Comparison of ENCODE assay signal across 8 cellular contexts in genomic region chr17:75260679-75261335, GRCh38. TPM values are rescaled to one million over a fixed set of nuclear protein-coding genes. Genes with fewer than 3 reads are reported as not detected.
A peak's percentile ranks its signal among the peaks of the same experiment; 100 is the strongest.
DNase-seq lines count a peak whose midpoint lies in the region; ATAC-seq and TF ChIP-seq lines count a peak whose summit lies in the region.

No MANE protein-coding gene starts in this region.

- intact Hi-C loops in uterus (cut with DNase I; ENCODE audit: low total_unique reads), result no loop called here

- H3K4me3 ChIP-seq in GM12864 (ENCODE audit: low read depth, low read length) (peak overlapping the region; percentile 68), RWPE2 (ENCODE audit: severe bottlenecking) (peak overlapping the region; percentile 71), muscle layer of duodenum (ENCODE audit: low read depth in 1 of 2, low read length in 2 of 2) (peak overlapping the region; percentile 95 to 97), uterus (peak overlapping the region; percentile 66 to 86)

- H3K27me3 ChIP-seq in RWPE2 (ENCODE audit: insufficient read depth, poor library complexity, severe bottlenecking), result no peaks in the 10 kb centered on the region
- no peaks in the 10 kb centered on the region for H3K27me3 ChIP-seq in muscle layer of duodenum (ENCODE audit: low read depth, low read length)
- no peaks in the 10 kb centered on the region for H3K27me3 ChIP-seq in uterus

- ATAC-seq in HG02642 (IDR thresholded peaks at IDR 0.05; ENCODE audit: poor library complexity, unreplicated experiment) (peak; percentile 24), RWPE2 (ENCODE audit: low read depth) (peak; percentile 8; the same call in 1 of the 3 replicates)

- peak overlapping the region; percentile 74 for H3K27ac ChIP-seq in RWPE2 (ENCODE audit: poor library complexity, severe bottlenecking)
- H3K27ac ChIP-seq in cingulate gyrus (ENCODE audit: low read depth, low read length), result peak overlapping the region; percentile 100
- H3K27ac ChIP-seq in muscle layer of duodenum (ENCODE audit: low read length), result peak overlapping the region; percentile 90
- peak overlapping the region; percentile 91 to 93 for H3K27ac ChIP-seq in uterus

- H3K9me3 ChIP-seq in RWPE2 (ENCODE audit: severe bottlenecking) (no peaks in the 10 kb centered on the region), muscle layer of duodenum (ENCODE audit: control insufficient read depth in 1 of 2, low read length in 2 of 2) (no peaks in the 10 kb centered on the region), uterus (no peaks in the 10 kb centered on the region)

- H3K4me1 ChIP-seq in RWPE2 (ENCODE audit: insufficient read depth, poor library complexity, severe bottlenecking) (peaks cover 11% of the 10 kb centered on the region), muscle layer of duodenum (ENCODE audit: control insufficient read depth in 1 of 2, insufficient read depth in 2 of 2, low read length in 2 of 2) (peaks cover 18 to 33% of the 10 kb centered on the region in 2 donors), uterus (peaks cover 6 to 14% of the 10 kb centered on the region in 2 donors)

- no peak for TF ChIP-seq POLR2A in uterus (IDR thresholded peaks at IDR 0.05)

- TF ChIP-seq CTCF in GM12864 (IDR thresholded peaks at IDR 0.05; ENCODE audit: low read depth, low read length, missing control alignments) (peak; percentile 21), RWPE2 (IDR thresholded peaks at IDR 0.05; ENCODE audit: poor library complexity, severe bottlenecking) (no peak), uterus (IDR thresholded peaks at IDR 0.05) (peak in 1 of 4 experiments; percentile 9)

- DNase-seq in GM12864 (ENCODE audit: low read depth), result no peak
- DNase-seq in RWPE2 (ENCODE audit: low spot score), result no peak
- DNase-seq in uterus, result no peak
- DNase-seq in putamen (ENCODE audit: low spot score), result no peak
- DNase-seq in NCI-H510A treated with DMSO at 0.1 percent for 48 hours (lab: John Stamatoyannopoulos, UW), result no peak

- H3K36me3 ChIP-seq in RWPE2 (ENCODE audit: low read depth), result peaks cover 36% of the 10 kb centered on the region
- H3K36me3 ChIP-seq in muscle layer of duodenum (ENCODE audit: control insufficient read depth in 1 of 2, insufficient read depth in 2 of 2, low read length in 2 of 2), result peaks cover 10 to 18% of the 10 kb centered on the region in 2 donors
- H3K36me3 ChIP-seq in uterus, result no peaks in the 10 kb centered on the region

RNA-seq across cellular contexts. Expression of gene GGA3, which starts 0.6 kb away (rescaled TPM):
- 100 to 1,000 TPM in 1 of 4 donors, 10 to 100 TPM in 2, 1 to 10 TPM in 1; 9.4 to 104 (median 40.1) TPM for total RNA-seq in uterus

RNA-seq across cellular contexts. Expression of gene MRPS7, which starts 0.9 kb away (rescaled TPM):
- total RNA-seq in uterus, result 10 to 100 TPM; 13.1 to 42.1 (median 33.0) TPM

RNA-seq across cellular contexts. Expression of gene MIF4GD, which starts 10.2 kb away (rescaled TPM):
- total RNA-seq in uterus, result 10 to 100 TPM; 11.7 to 45.3 (median 25.8) TPM

RNA-seq across cellular contexts. Expression of gene SLC25A19, which starts 28.4 kb away (rescaled TPM):
- total RNA-seq in uterus, result 10 to 100 TPM in 2 of 4 donors, 1 to 10 TPM in 2; 4.7 to 59.9 (median 10.1) TPM

RNA-seq across cellular contexts. Expression of gene NUP85, which starts 55.3 kb away (rescaled TPM):
- 100 to 1,000 TPM in 1 of 4 donors, 10 to 100 TPM in 3; 17.1 to 108 (median 39.1) TPM for total RNA-seq in uterus
